16 cellular contexts compared by ENCODE assay signal in the genomic region with DNA sequence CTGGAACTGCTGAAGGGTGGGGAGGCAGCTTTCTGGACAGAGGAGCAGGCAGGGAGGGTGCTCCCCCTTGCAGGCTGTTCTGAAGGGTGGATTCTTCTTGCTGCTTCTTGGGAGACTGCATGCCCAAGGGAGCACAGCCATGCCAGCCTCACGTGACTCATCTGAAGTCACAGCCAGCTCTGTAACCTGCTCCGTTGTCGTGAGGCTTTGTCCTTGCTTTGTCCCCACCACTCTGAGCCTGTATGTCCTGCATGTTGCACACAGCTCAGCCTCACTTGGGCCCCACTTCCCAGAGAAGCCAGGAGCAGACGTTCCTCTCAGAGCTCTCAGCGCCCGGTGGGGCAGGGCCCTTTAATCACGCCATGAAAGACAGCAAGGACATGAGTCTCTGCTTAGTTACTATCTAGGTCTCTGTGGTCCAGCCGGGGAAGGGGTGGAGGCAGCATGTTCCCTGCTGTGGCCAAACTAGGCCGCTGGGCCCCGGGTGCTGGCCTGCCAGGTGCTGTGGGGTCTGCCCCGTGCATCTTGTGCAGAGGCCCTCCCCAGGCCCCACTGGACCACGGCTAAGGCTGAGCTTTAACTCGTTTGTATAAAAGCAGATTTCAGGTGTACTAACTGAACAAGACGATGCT.
DNase-seq lines count a peak whose midpoint lies in the region; ATAC-seq and TF ChIP-seq lines count a peak whose summit lies in the region.
"Had no signal": no experiment of that assay in that cellular context is flagged by ENCODE, and none has a peak within 500 bp of the region (broad histone marks: within the 10 kb centered on the region; RNA-seq: fewer than 3 reads in every experiment).

No MANE protein-coding gene starts in this region.

- H3K4ac ChIP-seq in mesendoderm (ENCODE audit: low read depth, low read length), result no peak overlapping the region

- no peak overlapping the region for H3K18ac ChIP-seq in mesendoderm (ENCODE audit: low read length)

- H3K4me1 ChIP-seq in RWPE2 (ENCODE audit: insufficient read depth, poor library complexity, severe bottlenecking) (no peaks in the 10 kb centered on the region), osteoblast (ENCODE audit: insufficient read depth, low read length) (peaks cover 28% of the 10 kb centered on the region), mesendoderm (ENCODE audit: control insufficient read depth, low read depth, low read length) (no peaks in the 10 kb centered on the region)

- WGBS in mesendoderm (ENCODE audit: extremely low coverage, insufficient coverage, low lambda C conversion rate), result no CpG with 5 or more reads among the region's 14 CpGs

- H2AFZ ChIP-seq in osteoblast (ENCODE audit: low read length), result no peak overlapping the region

- ATAC-seq in RWPE2 (ENCODE audit: low read depth) (no peak), HG03139 (IDR thresholded peaks at IDR 0.05; ENCODE audit: unreplicated experiment) (no peak), GM19463 (IDR thresholded peaks at IDR 0.05; ENCODE audit: unreplicated experiment) (no peak)

- H3K27me3 ChIP-seq in RWPE2 (ENCODE audit: insufficient read depth, poor library complexity, severe bottlenecking) (no peaks in the 10 kb centered on the region), osteoblast (ENCODE audit: insufficient read depth, low read length) (no peaks in the 10 kb centered on the region), mesendoderm (ENCODE audit: insufficient read depth, low read length, poor library complexity) (no peaks in the 10 kb centered on the region)
- H3K27me3 ChIP-seq: dorsolateral prefrontal cortex, SJCRH30, tibial nerve had no signal

- H3K4me3 ChIP-seq in RWPE2 (ENCODE audit: severe bottlenecking), result no peak overlapping the region
- no peak overlapping the region for H3K4me3 ChIP-seq in osteoblast (ENCODE audit: insufficient read depth, low read length)
- no peak overlapping the region for H3K4me3 ChIP-seq in mesendoderm (ENCODE audit: low read length)
- H3K4me3 ChIP-seq: dorsolateral prefrontal cortex, SJCRH30, tibial nerve had no signal

- H3K4me2 ChIP-seq in osteoblast (ENCODE audit: insufficient read depth, low read length), result no peak overlapping the region
- H3K4me2 ChIP-seq in mesendoderm (ENCODE audit: low read length), result no peak overlapping the region

- no peak overlapping the region for H2BK120ac ChIP-seq in mesendoderm (ENCODE audit: low read depth, low read length)

- no peaks in the 10 kb centered on the region for H4K20me1 ChIP-seq in osteoblast (ENCODE audit: insufficient read depth, low read length)

- H3K79me1 ChIP-seq in mesendoderm (ENCODE audit: low read length), result no peaks in the 10 kb centered on the region

- no peak overlapping the region for H3K23ac ChIP-seq in mesendoderm (ENCODE audit: low read length)

- no peak overlapping the region for H4K8ac ChIP-seq in mesendoderm (ENCODE audit: low read depth, low read length)

- H2BK15ac ChIP-seq in mesendoderm (replicated peaks; ENCODE audit: low read depth), result no peak overlapping the region

- DNase-seq in EH (ENCODE audit: low read depth) (peak; percentile 16), RWPE2 (ENCODE audit: low spot score) (peak; percentile 49), glomerular visceral epithelial cell (ENCODE audit: extremely low spot score) (peak; percentile 21), osteoblast (ENCODE audit: insufficient read length, low spot score, missing footprints) (peak; percentile 64), mesendoderm (no peak), midbrain (lab: John Stamatoyannopoulos, UW) (no peak)
- DNase-seq: activated naive CD8-positive, alpha-beta T cell treated with anti-CD3 and anti-CD28 coated beads, Interleukin-2, amount 10 ng/mL, durations not matched to agents 7 days and 5 days; activated T-cell treated with anti-CD3 and anti-CD28 coated beads, Interleukin-2, amount 50 U/mL, for 48 hours; CD4-positive, CD25-positive, alpha-beta regulatory T cell; NCI-H446 treated with DMSO at 0.1 percent for 48 hours; stimulated activated naive B cell treated with anti-CD40 and anti-IgM and Interleukin-4, amounts not matched to agents 10 μg/mL and 1 μg/mL and 100 μg/mL, for 72 hours had no signal

- H3K79me2 ChIP-seq in osteoblast (ENCODE audit: insufficient read depth, low read length) (no peaks in the 10 kb centered on the region), mesendoderm (ENCODE audit: control insufficient read depth, insufficient read depth, low read length) (no peaks in the 10 kb centered on the region)

- H3K27ac ChIP-seq in RWPE2 (ENCODE audit: poor library complexity, severe bottlenecking) (no peak overlapping the region), osteoblast (ENCODE audit: low read depth, low read length) (no peak overlapping the region), mesendoderm (ENCODE audit: low read depth, low read length) (no peak overlapping the region)
- H3K27ac ChIP-seq: SJCRH30, tibial nerve had no signal

- no peak overlapping the region for H3K9ac ChIP-seq in mesendoderm (ENCODE audit: low read length)

- H2AK5ac ChIP-seq in mesendoderm (ENCODE audit: low read length), result no peak overlapping the region

- no peak overlapping the region for H4K5ac ChIP-seq in mesendoderm (ENCODE audit: low read length)

- no peak overlapping the region for H3K56ac ChIP-seq in mesendoderm (ENCODE audit: low read length)

- H3K36me3 ChIP-seq in RWPE2 (ENCODE audit: low read depth) (no peaks in the 10 kb centered on the region), osteoblast (ENCODE audit: insufficient read depth, low read length) (no peaks in the 10 kb centered on the region), mesendoderm (ENCODE audit: control insufficient read depth, insufficient read depth, low read length) (no peaks in the 10 kb centered on the region)
- H3K36me3 ChIP-seq: SJCRH30, tibial nerve had no signal

- no peak overlapping the region for H2BK5ac ChIP-seq in mesendoderm (ENCODE audit: low read length)

- TF ChIP-seq CTCF in RWPE2 (IDR thresholded peaks at IDR 0.05; ENCODE audit: poor library complexity, severe bottlenecking) (no peak), osteoblast (IDR thresholded peaks at IDR 0.05; ENCODE audit: extremely low read depth, low read depth, low read length) (no peak)

- H3K9me3 ChIP-seq in RWPE2 (ENCODE audit: severe bottlenecking) (no peaks in the 10 kb centered on the region), osteoblast (ENCODE audit: low read depth, low read length) (no peaks in the 10 kb centered on the region)
- H3K9me3 ChIP-seq: SJCRH30, tibial nerve had no signal

Comparison
In these comparisons a context has a peak if more than half of its experiments do, and no peak if none do; other contexts are left out.
1. DNase-seq: peak in EH (single experiment), RWPE2 (single experiment), glomerular visceral epithelial cell (single experiment) and osteoblast (single experiment); none in mesendoderm (single experiment) and midbrain (single experiment).